Comparison of ENCODE assay signal across 29 cellular contexts in genomic region chr15:35298509-35298908, GRCh38.
"Had no signal": no experiment of that assay in that cellular context is flagged by ENCODE, and none has a peak within 500 bp of the region (broad histone marks: within the 10 kb centered on the region; RNA-seq: fewer than 3 reads in every experiment).

No MANE protein-coding gene starts in this region.

- H3K4me3 Mint-ChIP-seq: dendritic cell treated with granulocyte-macrophage colony-stimulating factor and Interleukin-4, amounts not matched to agents 40 ng/mL and 50 ng/mL, for 4 days; effector memory CD8-positive, alpha-beta T cell; endodermal cell had no signal

- H3K9me3 ChIP-seq: colonic mucosa, esophagus muscularis mucosa, esophagus squamous epithelium, gastrocnemius medialis, gastroesophageal sphincter, heart left ventricle, heart right ventricle had no signal

- H3K4me1 ChIP-seq: colonic mucosa, esophagus squamous epithelium, foreskin keratinocyte, gastrocnemius medialis, gastroesophageal sphincter, heart left ventricle had no signal

- H3K27ac ChIP-seq: colonic mucosa, coronary artery, dorsolateral prefrontal cortex, epithelial cell of prostate, esophagus muscularis mucosa, esophagus squamous epithelium, foreskin keratinocyte, gastrocnemius medialis, gastroesophageal sphincter, heart left ventricle, heart right ventricle had no signal

- H3K4me3 ChIP-seq: colonic mucosa, coronary artery, dorsolateral prefrontal cortex, esophagus muscularis mucosa, esophagus squamous epithelium, gastrocnemius medialis, gastroesophageal sphincter, heart left ventricle, heart right ventricle had no signal

- FAIRE-seq: colon, endometrium, endothelial cell of umbilical vein, frontal cortex had no signal

- H3K27me3 ChIP-seq: colonic mucosa, dorsolateral prefrontal cortex, esophagus muscularis mucosa, esophagus squamous epithelium, foreskin keratinocyte, gastrocnemius medialis, gastroesophageal sphincter, heart left ventricle, heart right ventricle had no signal

- H3K9me3 Mint-ChIP-seq: dendritic cell treated with granulocyte-macrophage colony-stimulating factor and Interleukin-4, amounts not matched to agents 40 ng/mL and 50 ng/mL, for 4 days; effector memory CD8-positive, alpha-beta T cell; endodermal cell had no signal

- DNase-seq: colonic mucosa; cortex of kidney; dermis blood vessel endothelial cell; dorsolateral prefrontal cortex; effector CD4-positive, alpha-beta T cell; effector CD8-positive, alpha-beta T cell; effector memory CD4-positive, alpha-beta T cell; effector memory CD8-positive, alpha-beta T cell; endodermal cell; erythroblast; esophagus squamous epithelium; foreskin fibroblast; foreskin keratinocyte; foreskin melanocyte; gastrocnemius medialis; glutamatergic neuron; head of caudate nucleus; heart left ventricle; heart right ventricle had no signal

- H3K27me3 Mint-ChIP-seq: dendritic cell treated with granulocyte-macrophage colony-stimulating factor and Interleukin-4, amounts not matched to agents 40 ng/mL and 50 ng/mL, for 4 days; effector memory CD8-positive, alpha-beta T cell had no signal

- H3K27ac Mint-ChIP-seq: dendritic cell treated with granulocyte-macrophage colony-stimulating factor and Interleukin-4, amounts not matched to agents 40 ng/mL and 50 ng/mL, for 4 days; effector memory CD8-positive, alpha-beta T cell; endodermal cell had no signal

- ATAC-seq: effector memory CD8-positive, alpha-beta T cell; esophagus mucosa; foreskin keratinocyte; gastrocnemius medialis; gastroesophageal sphincter; heart left ventricle; heart right ventricle had no signal

- H3K36me3 ChIP-seq: colonic mucosa, esophagus muscularis mucosa, esophagus squamous epithelium, gastrocnemius medialis, gastroesophageal sphincter, heart left ventricle, heart right ventricle had no signal
